28 cellular contexts compared by ENCODE assay signal in the genomic region with DNA sequence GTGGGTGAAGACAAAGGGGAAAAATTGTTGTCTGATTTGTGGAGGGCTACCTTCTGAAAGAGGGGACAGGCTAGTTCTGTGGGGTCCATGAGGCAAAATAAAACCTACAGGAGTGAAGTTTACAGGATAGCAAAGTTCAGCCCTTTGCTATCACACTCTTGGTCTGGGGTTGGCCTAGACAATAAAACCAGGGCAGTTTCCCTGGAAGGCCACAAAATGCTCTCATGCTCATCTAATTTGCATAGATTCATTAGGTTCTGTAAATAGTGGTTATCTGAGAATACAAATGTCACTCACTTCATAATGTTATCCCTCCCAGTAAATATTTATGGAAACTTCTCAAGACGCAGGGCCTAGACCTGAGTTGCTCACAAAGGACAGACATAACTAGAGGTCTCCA.
"Had no signal": no experiment of that assay in that cellular context is flagged by ENCODE, and none has a peak within 500 bp of the region (broad histone marks: within the 10 kb centered on the region; RNA-seq: fewer than 3 reads in every experiment).

No MANE protein-coding gene starts in this region.

- H3K36me3 ChIP-seq: brain microvascular endothelial cell, WERI-Rb-1 had no signal

- H3K27ac Mint-ChIP-seq: activated B cell treated with CpG ODN at 0.5 μM for 24 hours; activated CD8-positive, alpha-beta T cell treated with anti-CD3 and anti-CD28 coated beads for 36 hours; activated naive CD4-positive, alpha-beta T cell treated with anti-CD3 and anti-CD28 coated beads, Interleukin-2, amount 10 ng/mL, durations not matched to agents 7 days and 5 days; activated naive CD8-positive, alpha-beta T cell; effector memory CD8-positive, alpha-beta T cell; T-helper 17 cell; T-helper 2 cell treated with Interferon-gamma antibody and Interleukin-4, amounts not matched to agents 5 μg/mL and 100 μg/mL, for 36 hours had no signal

- DNase-seq: activated B cell treated with CpG ODN at 0.5 μM for 24 hours; activated CD4-positive, alpha-beta T cell treated with anti-CD3 and anti-CD28 coated beads for 48 hours; activated CD4-positive, alpha-beta T cell treated with anti-CD3 and anti-CD28 coated beads, Interleukin-2, amount 50 U/mL, for 1 hour; activated CD4-positive, alpha-beta T cell treated with anti-CD3 and anti-CD28 coated beads, Interleukin-2, amount 50 U/mL, for 48 hours; activated CD8-positive, alpha-beta memory T cell treated with anti-CD3 and anti-CD28 coated beads for 24 hours; activated CD8-positive, alpha-beta T cell treated with anti-CD3 and anti-CD28 coated beads for 36 hours; activated gamma-delta T cell; activated naive CD4-positive, alpha-beta T cell; activated naive CD4-positive, alpha-beta T cell treated with anti-CD3 and anti-CD28 coated beads, Interleukin-2, amount 10 ng/mL, durations not matched to agents 7 days and 5 days; activated T-cell treated with anti-CD3 and anti-CD28 coated beads, Interleukin-2, amount 50 U/mL, for 48 hours; amniotic stem cell; anterior cingulate cortex; brain microvascular endothelial cell; dermis blood vessel endothelial cell; effector CD4-positive, alpha-beta T cell; effector memory CD8-positive, alpha-beta T cell; foreskin fibroblast; head of caudate nucleus; T-helper 1 cell; T-helper 17 cell; T1000; WERI-Rb-1 had no signal

- H3K27ac ChIP-seq: brain microvascular endothelial cell, coronary artery, epithelial cell of prostate, WERI-Rb-1 had no signal

- ATAC-seq: activated CD4-positive, CD25-positive, alpha-beta regulatory T cell treated with anti-CD3 and anti-CD28 coated beads, Interleukin-2, amount 50 U/mL, for 24 hours; activated CD8-positive, alpha-beta T cell treated with anti-CD3 and anti-CD28 coated beads for 36 hours; effector memory CD8-positive, alpha-beta T cell; T-helper 17 cell had no signal

- H3K9me3 Mint-ChIP-seq: activated naive CD4-positive, alpha-beta T cell treated with anti-CD3 and anti-CD28 coated beads, Interleukin-2, amount 10 ng/mL, durations not matched to agents 7 days and 5 days; central memory CD8-positive, alpha-beta T cell; effector memory CD8-positive, alpha-beta T cell had no signal

- H3K27me3 ChIP-seq: brain microvascular endothelial cell had no signal

- H3K36me3 Mint-ChIP-seq: activated naive CD4-positive, alpha-beta T cell treated with anti-CD3 and anti-CD28 coated beads, Interleukin-2, amount 10 ng/mL, durations not matched to agents 7 days and 5 days had no signal

- H3K4me3 ChIP-seq: coronary artery had no signal

- H3K4me3 Mint-ChIP-seq: activated B cell treated with CpG ODN at 0.5 μM for 24 hours; activated CD8-positive, alpha-beta T cell treated with anti-CD3 and anti-CD28 coated beads for 36 hours; activated naive CD4-positive, alpha-beta T cell treated with anti-CD3 and anti-CD28 coated beads, Interleukin-2, amount 10 ng/mL, durations not matched to agents 7 days and 5 days; activated naive CD8-positive, alpha-beta T cell; central memory CD8-positive, alpha-beta T cell; effector memory CD8-positive, alpha-beta T cell; T-helper 17 cell; T-helper 2 cell treated with Interferon-gamma antibody and Interleukin-4, amounts not matched to agents 5 μg/mL and 100 μg/mL, for 36 hours had no signal

- H3K4me1 Mint-ChIP-seq: activated B cell treated with CpG ODN at 0.5 μM for 24 hours; activated naive CD4-positive, alpha-beta T cell treated with anti-CD3 and anti-CD28 coated beads, Interleukin-2, amount 10 ng/mL, durations not matched to agents 7 days and 5 days; central memory CD8-positive, alpha-beta T cell; T-helper 17 cell had no signal
